Comparison of ENCODE assay signal across 8 cellular contexts in the genomic region with DNA sequence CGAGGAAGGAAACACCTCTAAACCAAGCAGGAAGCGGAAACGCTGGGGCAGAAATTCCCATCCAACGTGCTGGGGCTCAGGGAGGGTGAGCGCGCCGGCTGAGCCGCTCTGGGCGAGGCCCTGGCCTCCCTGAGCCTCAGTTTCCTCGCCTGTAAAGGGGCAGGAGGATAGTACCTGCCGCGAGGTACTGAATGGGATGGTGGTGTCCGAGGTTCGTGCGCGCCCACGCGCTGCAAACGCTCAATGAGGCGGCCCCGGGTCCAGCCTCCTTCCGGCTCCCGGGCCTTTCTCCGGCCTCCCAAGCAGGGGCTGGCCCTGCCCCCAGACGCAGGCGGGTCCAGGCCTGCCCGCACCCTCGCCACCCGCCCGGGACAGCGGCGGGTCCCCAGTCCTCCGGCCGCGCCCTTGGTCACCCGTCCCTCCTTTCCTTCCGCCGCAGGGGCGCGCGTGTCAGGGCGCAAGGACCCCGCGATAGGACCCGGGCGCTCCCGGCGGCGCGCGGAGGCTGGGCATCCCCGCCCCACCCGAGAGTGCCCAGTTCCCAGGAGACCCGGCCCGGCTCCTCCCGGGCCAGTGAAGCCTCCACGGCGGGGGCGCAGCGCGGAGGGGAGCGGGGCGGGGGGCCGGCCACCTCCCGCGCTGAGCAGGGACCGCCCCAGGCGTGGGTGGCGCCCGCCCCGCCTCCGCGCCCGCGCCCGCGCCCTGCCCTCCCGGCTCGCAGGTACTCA. TPM values are rescaled to one million over a fixed set of nuclear protein-coding genes. Genes with fewer than 3 reads are reported as not detected.
DNase-seq lines count a peak whose midpoint lies in the region; ATAC-seq lines count a peak whose summit lies in the region.

No MANE protein-coding gene starts in this region.

- H3K36me3 Mint-ChIP-seq in activated naive CD4-positive, alpha-beta T cell treated with anti-CD3 and anti-CD28 coated beads, Interleukin-2, amount 50 U/mL, for 72 hours: no peaks in the 10 kb centered on the region

- 1% methylated on average over 79 of the region's 79 CpGs for WGBS in right cardiac atrium

- H3K4me1 ChIP-seq in right cardiac atrium (ENCODE audit: control insufficient read depth, insufficient read depth, low read length): no peaks in the 10 kb centered on the region
- peaks cover 6% of the 10 kb centered on the region for H3K4me1 ChIP-seq in skeletal muscle satellite cell (ENCODE audit: control insufficient read depth, insufficient read depth, low read length)

- peak; percentile 68 to 79 for ATAC-seq in activated naive CD4-positive, alpha-beta T cell treated with anti-CD3 and anti-CD28 coated beads, Interleukin-2, amount 50 U/mL, for 72 hours
- ATAC-seq in right cardiac atrium (peak; percentile 43 to 52), HG02610 (IDR thresholded peaks at IDR 0.05; ENCODE audit: unreplicated experiment) (no peak), HG03354 (IDR thresholded peaks at IDR 0.05; ENCODE audit: poor library complexity, severe bottlenecking, unreplicated experiment) (no peak)

- H3K27ac ChIP-seq in right cardiac atrium (ENCODE audit: low read length): no peak overlapping the region

- no peak overlapping the region for H3K27ac Mint-ChIP-seq in activated naive CD4-positive, alpha-beta T cell treated with anti-CD3 and anti-CD28 coated beads, Interleukin-2, amount 50 U/mL, for 72 hours

- H3K4me3 ChIP-seq in right cardiac atrium (ENCODE audit: low read length): peak overlapping the region; percentile 61
- H3K4me3 ChIP-seq in skeletal muscle satellite cell (ENCODE audit: low read length): peak overlapping the region; percentile 66

- peak; percentile 63 for DNase-seq in EL
- DNase-seq in NCI-H2227 treated with DMSO at 0.1 percent for 48 hours (lab: John Stamatoyannopoulos, UW): peak; percentile 8
- peak in 1 of 2 donors; percentile 40 for DNase-seq in activated naive CD4-positive, alpha-beta T cell treated with anti-CD3 and anti-CD28 coated beads, Interleukin-2, amount 50 U/mL, for 72 hours (ENCODE audit: low spot score in 2 of 2)
- peak; percentile 16 to 52 (median 48) for DNase-seq in right cardiac atrium
- DNase-seq in NCI-H1048 (lab: John Stamatoyannopoulos, UW): no peak

- H3K9me3 ChIP-seq in right cardiac atrium (ENCODE audit: control insufficient read depth, low read length) (no peaks in the 10 kb centered on the region), skeletal muscle satellite cell (replicated peaks; ENCODE audit: low read length) (no peaks in the 10 kb centered on the region)

- H3K4me2 ChIP-seq in skeletal muscle satellite cell (ENCODE audit: low read length): peak overlapping the region; percentile 86

- H3K9me3 Mint-ChIP-seq in activated naive CD4-positive, alpha-beta T cell treated with anti-CD3 and anti-CD28 coated beads, Interleukin-2, amount 50 U/mL, for 72 hours: no peaks in the 10 kb centered on the region

- H3K27me3 ChIP-seq in right cardiac atrium (ENCODE audit: control insufficient read depth, insufficient read depth) (no peaks in the 10 kb centered on the region), skeletal muscle satellite cell (ENCODE audit: control insufficient read depth, insufficient read depth, low read length) (peaks cover 49% of the 10 kb centered on the region)

- intact Hi-C loops in right cardiac atrium (cut with DNase I): no loop called here

- H3K9ac ChIP-seq in skeletal muscle satellite cell (ENCODE audit: low read depth, low read length): peak overlapping the region; percentile 36

- H3K36me3 ChIP-seq in skeletal muscle satellite cell (ENCODE audit: insufficient read depth, low read length): no peaks in the 10 kb centered on the region

RNA-seq across cellular contexts. Expression of a gene that starts 0.5 kb away (rescaled TPM):
- 1 to 10 TPM; 1.3 to 8.0 TPM for total RNA-seq in activated naive CD4-positive, alpha-beta T cell treated with anti-CD3 and anti-CD28 coated beads, Interleukin-2, amount 50 U/mL, for 72 hours
- 1 to 10 TPM; 1.4 to 2.7 (median 2.0) TPM for total RNA-seq in right cardiac atrium
- 1.4 TPM for polyA plus RNA-seq in right cardiac atrium
- 1.7 and 2.0 TPM in 2 replicates for total RNA-seq in skeletal muscle satellite cell (2012; rRNA removed)

Comparison
In these comparisons a context has a peak if more than half of its experiments do, and no peak if none do; other contexts are left out.
1. ATAC-seq: peak in activated naive CD4-positive, alpha-beta T cell treated with anti-CD3 and anti-CD28 coated beads, Interleukin-2, amount 50 U/mL, for 72 hours (2 of 2) and right cardiac atrium (2 of 2); none in HG02610 (single experiment) and HG03354 (single experiment).